In genomic region chr14:23020143-23021128, GRCh38 we compare ENCODE assay signal across 1 cellular context.
TF ChIP-seq lines count a peak whose summit lies in the region.

No MANE protein-coding gene starts in this region.

TF ChIP-seq in neural cell, 6 proteins besides CTCF, POLR2A, EP300 and RAD21 (continued from another document):
- TF ChIP-seq REST (IDR thresholded peaks at IDR 0.05; ENCODE audit: borderline replicate concordance): no peak
